In the genomic region with DNA sequence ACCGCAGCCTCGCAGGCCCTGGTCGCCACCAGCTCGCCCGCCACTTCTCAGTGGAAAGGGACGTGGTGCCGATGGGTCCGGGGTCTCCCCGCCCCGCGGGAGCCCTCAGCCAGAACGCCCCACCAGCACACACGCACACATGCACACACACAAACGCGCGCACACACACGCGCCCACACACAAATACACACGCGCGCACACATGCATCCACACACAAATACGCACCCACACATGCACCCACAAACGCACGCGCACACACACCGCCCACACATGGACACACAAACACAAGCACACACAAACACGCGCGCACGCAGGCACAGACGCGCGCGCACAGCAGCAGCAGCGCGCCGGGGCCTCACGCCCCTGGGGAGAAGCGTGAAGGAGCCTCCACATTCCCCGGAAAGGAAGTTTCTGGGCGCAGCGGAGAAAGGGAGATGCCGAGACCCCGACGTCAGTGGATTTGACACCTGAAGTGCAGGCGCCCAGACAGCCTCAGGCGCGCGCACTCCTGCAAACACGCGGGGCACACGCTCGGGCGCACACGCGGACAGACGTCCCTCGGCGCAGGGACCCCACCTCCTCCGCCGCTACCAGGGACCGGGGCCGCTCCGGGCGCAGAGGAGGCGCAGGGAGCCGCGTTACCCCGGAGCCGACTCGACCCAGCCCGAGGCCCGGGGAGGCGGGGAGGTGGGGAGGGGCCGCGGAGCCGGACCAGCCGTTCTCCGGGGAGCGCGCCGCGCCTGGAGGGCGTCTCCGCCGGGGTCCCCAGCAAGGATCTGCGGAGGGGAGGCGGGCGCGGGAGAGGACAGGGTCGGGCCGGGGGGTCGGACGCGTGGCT, we compare ENCODE assay signal across 1 cellular context.
TF ChIP-seq lines count a peak whose summit lies in the region.

No MANE protein-coding gene starts in this region.

TF ChIP-seq in HEK293, 187 proteins besides CTCF, POLR2A, EP300 and RAD21 (continued from another document and continues in another):
- TF ChIP-seq, protein P1, sequence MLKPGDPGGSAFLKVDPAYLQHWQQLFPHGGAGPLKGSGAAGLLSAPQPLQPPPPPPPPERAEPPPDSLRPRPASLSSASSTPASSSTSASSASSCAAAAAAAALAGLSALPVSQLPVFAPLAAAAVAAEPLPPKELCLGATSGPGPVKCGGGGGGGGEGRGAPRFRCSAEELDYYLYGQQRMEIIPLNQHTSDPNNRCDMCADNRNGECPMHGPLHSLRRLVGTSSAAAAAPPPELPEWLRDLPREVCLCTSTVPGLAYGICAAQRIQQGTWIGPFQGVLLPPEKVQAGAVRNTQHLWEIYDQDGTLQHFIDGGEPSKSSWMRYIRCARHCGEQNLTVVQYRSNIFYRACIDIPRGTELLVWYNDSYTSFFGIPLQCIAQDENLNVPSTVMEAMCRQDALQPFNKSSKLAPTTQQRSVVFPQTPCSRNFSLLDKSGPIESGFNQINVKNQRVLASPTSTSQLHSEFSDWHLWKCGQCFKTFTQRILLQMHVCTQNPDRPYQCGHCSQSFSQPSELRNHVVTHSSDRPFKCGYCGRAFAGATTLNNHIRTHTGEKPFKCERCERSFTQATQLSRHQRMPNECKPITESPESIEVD (tag by site-specific recombination; IDR thresholded peaks at IDR 0.05): no peak
- TF ChIP-seq, protein P2, sequence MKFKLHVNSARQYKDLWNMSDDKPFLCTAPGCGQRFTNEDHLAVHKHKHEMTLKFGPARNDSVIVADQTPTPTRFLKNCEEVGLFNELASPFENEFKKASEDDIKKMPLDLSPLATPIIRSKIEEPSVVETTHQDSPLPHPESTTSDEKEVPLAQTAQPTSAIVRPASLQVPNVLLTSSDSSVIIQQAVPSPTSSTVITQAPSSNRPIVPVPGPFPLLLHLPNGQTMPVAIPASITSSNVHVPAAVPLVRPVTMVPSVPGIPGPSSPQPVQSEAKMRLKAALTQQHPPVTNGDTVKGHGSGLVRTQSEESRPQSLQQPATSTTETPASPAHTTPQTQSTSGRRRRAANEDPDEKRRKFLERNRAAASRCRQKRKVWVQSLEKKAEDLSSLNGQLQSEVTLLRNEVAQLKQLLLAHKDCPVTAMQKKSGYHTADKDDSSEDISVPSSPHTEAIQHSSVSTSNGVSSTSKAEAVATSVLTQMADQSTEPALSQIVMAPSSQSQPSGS (tag by site-specific recombination; IDR thresholded peaks at IDR 0.05; ENCODE audit: low read depth): no peak
- no peak for TF ChIP-seq ZNF549 (tag by site-specific recombination; IDR thresholded peaks at IDR 0.05)
- no peak for TF ChIP-seq ZNF623 (tag by site-specific recombination; IDR thresholded peaks at IDR 0.05)
- peak; percentile 62 for TF ChIP-seq ZIC2 (tag by site-specific recombination; IDR thresholded peaks at IDR 0.05)
- TF ChIP-seq ZNF223 (tag by site-specific recombination; IDR thresholded peaks at IDR 0.05): no peak
- no peak for TF ChIP-seq SP2 (tag by site-specific recombination; IDR thresholded peaks at IDR 0.05)
- TF ChIP-seq ZBTB8A (tag by site-specific recombination; IDR thresholded peaks at IDR 0.05): peak; percentile 54
- no peak for TF ChIP-seq OVOL3 (tag by site-specific recombination; IDR thresholded peaks at IDR 0.05)
- TF ChIP-seq, protein P3, sequence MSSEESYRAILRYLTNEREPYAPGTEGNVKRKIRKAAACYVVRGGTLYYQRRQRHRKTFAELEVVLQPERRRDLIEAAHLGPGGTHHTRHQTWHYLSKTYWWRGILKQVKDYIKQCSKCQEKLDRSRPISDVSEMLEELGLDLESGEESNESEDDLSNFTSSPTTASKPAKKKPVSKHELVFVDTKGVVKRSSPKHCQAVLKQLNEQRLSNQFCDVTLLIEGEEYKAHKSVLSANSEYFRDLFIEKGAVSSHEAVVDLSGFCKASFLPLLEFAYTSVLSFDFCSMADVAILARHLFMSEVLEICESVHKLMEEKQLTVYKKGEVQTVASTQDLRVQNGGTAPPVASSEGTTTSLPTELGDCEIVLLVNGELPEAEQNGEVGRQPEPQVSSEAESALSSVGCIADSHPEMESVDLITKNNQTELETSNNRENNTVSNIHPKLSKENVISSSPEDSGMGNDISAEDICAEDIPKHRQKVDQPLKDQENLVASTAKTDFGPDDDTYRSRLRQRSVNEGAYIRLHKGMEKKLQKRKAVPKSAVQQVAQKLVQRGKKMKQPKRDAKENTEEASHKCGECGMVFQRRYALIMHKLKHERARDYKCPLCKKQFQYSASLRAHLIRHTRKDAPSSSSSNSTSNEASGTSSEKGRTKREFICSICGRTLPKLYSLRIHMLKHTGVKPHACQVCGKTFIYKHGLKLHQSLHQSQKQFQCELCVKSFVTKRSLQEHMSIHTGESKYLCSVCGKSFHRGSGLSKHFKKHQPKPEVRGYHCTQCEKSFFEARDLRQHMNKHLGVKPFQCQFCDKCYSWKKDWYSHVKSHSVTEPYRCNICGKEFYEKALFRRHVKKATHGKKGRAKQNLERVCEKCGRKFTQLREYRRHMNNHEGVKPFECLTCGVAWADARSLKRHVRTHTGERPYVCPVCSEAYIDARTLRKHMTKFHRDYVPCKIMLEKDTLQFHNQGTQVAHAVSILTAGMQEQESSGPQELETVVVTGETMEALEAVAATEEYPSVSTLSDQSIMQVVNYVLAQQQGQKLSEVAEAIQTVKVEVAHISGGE (tag by site-specific recombination; conservative IDR thresholded peaks at IDR 0.05; ENCODE audit: low read depth): no peak
- TF ChIP-seq, protein P4, sequence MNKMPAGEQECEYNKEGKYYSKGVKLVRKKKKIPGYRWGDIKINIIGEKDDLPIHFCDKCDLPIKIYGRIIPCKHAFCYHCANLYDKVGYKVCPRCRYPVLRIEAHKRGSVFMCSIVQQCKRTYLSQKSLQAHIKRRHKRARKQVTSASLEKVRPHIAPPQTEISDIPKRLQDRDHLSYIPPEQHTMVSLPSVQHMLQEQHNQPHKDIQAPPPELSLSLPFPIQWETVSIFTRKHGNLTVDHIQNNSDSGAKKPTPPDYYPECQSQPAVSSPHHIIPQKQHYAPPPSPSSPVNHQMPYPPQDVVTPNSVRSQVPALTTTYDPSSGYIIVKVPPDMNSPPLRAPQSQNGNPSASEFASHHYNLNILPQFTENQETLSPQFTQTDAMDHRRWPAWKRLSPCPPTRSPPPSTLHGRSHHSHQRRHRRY (tag by site-specific recombination; IDR thresholded peaks at IDR 0.05): peak; percentile 44; the same call in 1 of the 2 replicates
- no peak for TF ChIP-seq ZNF654 (tag by site-specific recombination; IDR thresholded peaks at IDR 0.05; ENCODE audit: low read depth)
- no peak for TF ChIP-seq ZNF664 (tag by site-specific recombination; IDR thresholded peaks at IDR 0.05)
- peak; percentile 66; the same call in 1 of the 2 replicates for TF ChIP-seq ZNF600 (tag by site-specific recombination; IDR thresholded peaks at IDR 0.05)
- peak; percentile 62; the same call in 1 of the 2 replicates for TF ChIP-seq ZBTB48 (tag by site-specific recombination; IDR thresholded peaks at IDR 0.05)
- TF ChIP-seq, protein P5, sequence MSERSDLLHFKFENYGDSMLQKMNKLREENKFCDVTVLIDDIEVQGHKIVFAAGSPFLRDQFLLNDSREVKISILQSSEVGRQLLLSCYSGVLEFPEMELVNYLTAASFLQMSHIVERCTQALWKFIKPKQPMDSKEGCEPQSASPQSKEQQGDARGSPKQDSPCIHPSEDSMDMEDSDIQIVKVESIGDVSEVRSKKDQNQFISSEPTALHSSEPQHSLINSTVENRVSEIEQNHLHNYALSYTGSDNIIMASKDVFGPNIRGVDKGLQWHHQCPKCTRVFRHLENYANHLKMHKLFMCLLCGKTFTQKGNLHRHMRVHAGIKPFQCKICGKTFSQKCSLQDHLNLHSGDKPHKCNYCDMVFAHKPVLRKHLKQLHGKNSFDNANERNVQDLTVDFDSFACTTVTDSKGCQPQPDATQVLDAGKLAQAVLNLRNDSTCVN (tag by site-specific recombination; optimal IDR thresholded peaks at IDR 0.05): peak; percentile 100
- TF ChIP-seq HOXA7 (CRISPR knock-in tag; IDR thresholded peaks at IDR 0.05; ENCODE audit: borderline replicate concordance): no peak
- no peak for TF ChIP-seq ZNF174 (tag by site-specific recombination; IDR thresholded peaks at IDR 0.05)
- no peak for TF ChIP-seq ZNF248 (tag by site-specific recombination; IDR thresholded peaks at IDR 0.05)
- TF ChIP-seq HOXC10 (CRISPR knock-in tag; IDR thresholded peaks at IDR 0.05): no peak
- TF ChIP-seq ZNF138 (tag by site-specific recombination; IDR thresholded peaks at IDR 0.05; ENCODE audit: borderline replicate concordance): no peak
- TF ChIP-seq ZFP3 (tag by site-specific recombination; IDR thresholded peaks at IDR 0.05; ENCODE audit: low read depth): no peak
- no peak for TF ChIP-seq WT1 (tag by site-specific recombination; IDR thresholded peaks at IDR 0.05)
- no peak for TF ChIP-seq ZNF843 (tag by site-specific recombination; IDR thresholded peaks at IDR 0.05)
- TF ChIP-seq ZNF202 (tag by site-specific recombination; IDR thresholded peaks at IDR 0.05; ENCODE audit: borderline replicate concordance): no peak
- TF ChIP-seq ZNF473 (tag by site-specific recombination; IDR thresholded peaks at IDR 0.05): no peak
- no peak for TF ChIP-seq ZNF48 (tag by site-specific recombination; IDR thresholded peaks at IDR 0.05)
- TF ChIP-seq, protein P6, sequence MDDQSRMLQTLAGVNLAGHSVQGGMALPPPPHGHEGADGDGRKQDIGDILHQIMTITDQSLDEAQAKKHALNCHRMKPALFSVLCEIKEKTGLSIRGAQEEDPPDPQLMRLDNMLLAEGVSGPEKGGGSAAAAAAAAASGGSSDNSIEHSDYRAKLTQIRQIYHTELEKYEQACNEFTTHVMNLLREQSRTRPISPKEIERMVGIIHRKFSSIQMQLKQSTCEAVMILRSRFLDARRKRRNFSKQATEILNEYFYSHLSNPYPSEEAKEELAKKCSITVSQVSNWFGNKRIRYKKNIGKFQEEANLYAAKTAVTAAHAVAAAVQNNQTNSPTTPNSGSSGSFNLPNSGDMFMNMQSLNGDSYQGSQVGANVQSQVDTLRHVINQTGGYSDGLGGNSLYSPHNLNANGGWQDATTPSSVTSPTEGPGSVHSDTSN (CRISPR knock-in tag; IDR thresholded peaks at IDR 0.05): no peak
- no peak for TF ChIP-seq TCF7L2 (IDR thresholded peaks at IDR 0.05; ENCODE audit: borderline replicate concordance, low read depth, low read length)
- no peak for TF ChIP-seq ZNF302 (tag by site-specific recombination; IDR thresholded peaks at IDR 0.05; ENCODE audit: low read depth)
- no peak for TF ChIP-seq ZXDB (tag by site-specific recombination; IDR thresholded peaks at IDR 0.05)
- TF ChIP-seq, protein P7, sequence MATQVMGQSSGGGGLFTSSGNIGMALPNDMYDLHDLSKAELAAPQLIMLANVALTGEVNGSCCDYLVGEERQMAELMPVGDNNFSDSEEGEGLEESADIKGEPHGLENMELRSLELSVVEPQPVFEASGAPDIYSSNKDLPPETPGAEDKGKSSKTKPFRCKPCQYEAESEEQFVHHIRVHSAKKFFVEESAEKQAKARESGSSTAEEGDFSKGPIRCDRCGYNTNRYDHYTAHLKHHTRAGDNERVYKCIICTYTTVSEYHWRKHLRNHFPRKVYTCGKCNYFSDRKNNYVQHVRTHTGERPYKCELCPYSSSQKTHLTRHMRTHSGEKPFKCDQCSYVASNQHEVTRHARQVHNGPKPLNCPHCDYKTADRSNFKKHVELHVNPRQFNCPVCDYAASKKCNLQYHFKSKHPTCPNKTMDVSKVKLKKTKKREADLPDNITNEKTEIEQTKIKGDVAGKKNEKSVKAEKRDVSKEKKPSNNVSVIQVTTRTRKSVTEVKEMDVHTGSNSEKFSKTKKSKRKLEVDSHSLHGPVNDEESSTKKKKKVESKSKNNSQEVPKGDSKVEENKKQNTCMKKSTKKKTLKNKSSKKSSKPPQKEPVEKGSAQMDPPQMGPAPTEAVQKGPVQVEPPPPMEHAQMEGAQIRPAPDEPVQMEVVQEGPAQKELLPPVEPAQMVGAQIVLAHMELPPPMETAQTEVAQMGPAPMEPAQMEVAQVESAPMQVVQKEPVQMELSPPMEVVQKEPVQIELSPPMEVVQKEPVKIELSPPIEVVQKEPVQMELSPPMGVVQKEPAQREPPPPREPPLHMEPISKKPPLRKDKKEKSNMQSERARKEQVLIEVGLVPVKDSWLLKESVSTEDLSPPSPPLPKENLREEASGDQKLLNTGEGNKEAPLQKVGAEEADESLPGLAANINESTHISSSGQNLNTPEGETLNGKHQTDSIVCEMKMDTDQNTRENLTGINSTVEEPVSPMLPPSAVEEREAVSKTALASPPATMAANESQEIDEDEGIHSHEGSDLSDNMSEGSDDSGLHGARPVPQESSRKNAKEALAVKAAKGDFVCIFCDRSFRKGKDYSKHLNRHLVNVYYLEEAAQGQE (tag by site-specific recombination; IDR thresholded peaks at IDR 0.05): no peak
- TF ChIP-seq ZNF274 (IDR thresholded peaks at IDR 0.05; ENCODE audit: low read length): no peak
- no peak for TF ChIP-seq ZNF274 (tag by site-specific recombination; IDR thresholded peaks at IDR 0.05; ENCODE audit: borderline replicate concordance)
- no peak; the same call in 1 of the 2 replicates for TF ChIP-seq ZNF624 (tag by site-specific recombination; IDR thresholded peaks at IDR 0.05)
- TF ChIP-seq, protein P8, sequence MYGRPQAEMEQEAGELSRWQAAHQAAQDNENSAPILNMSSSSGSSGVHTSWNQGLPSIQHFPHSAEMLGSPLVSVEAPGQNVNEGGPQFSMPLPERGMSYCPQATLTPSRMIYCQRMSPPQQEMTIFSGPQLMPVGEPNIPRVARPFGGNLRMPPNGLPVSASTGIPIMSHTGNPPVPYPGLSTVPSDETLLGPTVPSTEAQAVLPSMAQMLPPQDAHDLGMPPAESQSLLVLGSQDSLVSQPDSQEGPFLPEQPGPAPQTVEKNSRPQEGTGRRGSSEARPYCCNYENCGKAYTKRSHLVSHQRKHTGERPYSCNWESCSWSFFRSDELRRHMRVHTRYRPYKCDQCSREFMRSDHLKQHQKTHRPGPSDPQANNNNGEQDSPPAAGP (tag by site-specific recombination; IDR thresholded peaks at IDR 0.05): no peak; the same call in 1 of the 2 replicates
- no peak for TF ChIP-seq ZNF239 (tag by site-specific recombination; IDR thresholded peaks at IDR 0.05)
- TF ChIP-seq KLF7 (tag by site-specific recombination; IDR thresholded peaks at IDR 0.05; ENCODE audit: borderline replicate concordance): no peak
- TF ChIP-seq ZNF555 (tag by site-specific recombination; conservative IDR thresholded peaks at IDR 0.05): no peak
- TF ChIP-seq, protein P9, sequence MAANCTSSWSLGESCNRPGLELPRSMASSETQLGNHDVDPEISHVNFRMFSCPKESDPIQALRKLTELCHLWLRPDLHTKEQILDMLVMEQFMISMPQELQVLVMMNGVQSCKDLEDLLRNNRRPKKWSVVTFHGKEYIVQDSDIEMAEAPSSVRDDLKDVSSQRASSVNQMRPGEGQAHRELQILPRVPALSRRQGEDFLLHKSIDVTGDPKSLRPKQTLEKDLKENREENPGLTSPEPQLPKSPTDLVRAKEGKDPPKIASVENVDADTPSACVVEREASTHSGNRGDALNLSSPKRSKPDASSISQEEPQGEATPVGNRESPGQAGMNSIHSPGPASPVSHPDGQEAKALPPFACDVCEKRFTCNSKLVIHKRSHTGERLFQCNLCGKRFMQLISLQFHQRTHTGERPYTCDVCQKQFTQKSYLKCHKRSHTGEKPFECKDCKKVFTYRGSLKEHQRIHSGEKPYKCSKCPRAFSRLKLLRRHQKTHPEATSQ (tag by site-specific recombination; IDR thresholded peaks at IDR 0.05): 0 out of 2 replicates have a peak, but pooled peaks have one; percentile 6
- peak; percentile 46; the same call in 1 of the 2 replicates for TF ChIP-seq ZNF76 (tag by site-specific recombination; IDR thresholded peaks at IDR 0.05; ENCODE audit: borderline replicate concordance, low read depth)
- TF ChIP-seq BCL11B (tag by site-specific recombination; IDR thresholded peaks at IDR 0.05; ENCODE audit: low read depth): no peak
